22 cellular contexts compared by ENCODE assay signal in the genomic region with DNA sequence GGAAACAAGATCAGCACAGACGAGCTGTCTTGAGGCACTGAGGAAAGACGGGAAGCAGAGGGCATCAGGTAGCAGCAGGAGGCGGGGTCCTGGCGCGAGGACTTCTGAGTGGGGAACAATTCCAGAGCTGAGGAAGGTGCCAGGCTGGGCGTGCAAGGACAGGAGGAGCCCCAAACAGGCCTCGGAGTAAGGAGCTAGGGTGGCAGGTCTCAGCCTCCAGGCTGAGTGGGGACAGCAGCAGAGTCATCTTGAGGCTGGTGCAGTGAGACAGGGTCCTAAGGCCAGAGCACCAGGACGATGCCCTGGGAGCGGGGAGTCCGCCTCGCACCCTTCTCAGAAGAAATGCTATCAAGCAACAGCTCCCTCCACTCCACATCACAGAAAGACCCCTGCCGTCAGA.
"Had no signal": no experiment of that assay in that cellular context is flagged by ENCODE, and none has a peak within 500 bp of the region (broad histone marks: within the 10 kb centered on the region; RNA-seq: fewer than 3 reads in every experiment).

No MANE protein-coding gene starts in this region.

- H3K4me1 Mint-ChIP-seq: immature natural killer cell; mesothelial cell of epicardium; naive thymus-derived CD4-positive, alpha-beta T cell had no signal

- H3K27me3 ChIP-seq: pancreas, right atrium auricular region, right lobe of liver, tibial nerve, vagina had no signal

- H3K9me3 Mint-ChIP-seq: immature natural killer cell; natural killer cell treated with Interleukin-12 subunit alpha and Interleukin-12 subunit beta and Interleukin-15 and Interleukin-18, amount 100 ng/mL, for 72 hours had no signal

- H3K4me3 ChIP-seq: left ventricle myocardium inferior, lung, pancreas, right atrium auricular region, right lobe of liver, smooth muscle cell, tibial nerve, vagina had no signal

- H3K4me1 ChIP-seq: left ventricle myocardium inferior, pancreas, right atrium auricular region, right lobe of liver, tibial nerve, vagina had no signal

- H3K4me3 Mint-ChIP-seq: immature natural killer cell; mesothelial cell of epicardium; naive thymus-derived CD4-positive, alpha-beta T cell; natural killer cell treated with Interleukin-12 subunit alpha and Interleukin-12 subunit beta and Interleukin-15 and Interleukin-18, amount 100 ng/mL, for 72 hours; stimulated activated memory B cell treated with anti-CD40 and anti-IgM and Interleukin-4, amounts not matched to agents 10 μg/mL and 1 μg/mL and 100 μg/mL, for 72 hours; type B pancreatic cell had no signal

- H3K36me3 Mint-ChIP-seq: mesothelial cell of epicardium; naive thymus-derived CD4-positive, alpha-beta T cell; natural killer cell treated with Interleukin-12 subunit alpha and Interleukin-12 subunit beta and Interleukin-15 and Interleukin-18, amount 100 ng/mL, for 72 hours; stimulated activated memory B cell treated with anti-CD40 and anti-IgM and Interleukin-4, amounts not matched to agents 10 μg/mL and 1 μg/mL and 100 μg/mL, for 72 hours; type B pancreatic cell had no signal

- H3K36me3 ChIP-seq: pancreas, right atrium auricular region, tibial nerve, vagina had no signal

- H3K9me3 ChIP-seq: left ventricle myocardium inferior, pancreas, right atrium auricular region, right lobe of liver, tibial nerve, vagina had no signal

- H3K27ac Mint-ChIP-seq: immature natural killer cell; mesothelial cell of epicardium; naive thymus-derived CD4-positive, alpha-beta T cell; natural killer cell treated with Interleukin-12 subunit alpha and Interleukin-12 subunit beta and Interleukin-15 and Interleukin-18, amount 100 ng/mL, for 72 hours; stimulated activated memory B cell treated with anti-CD40 and anti-IgM and Interleukin-4, amounts not matched to agents 10 μg/mL and 1 μg/mL and 100 μg/mL, for 72 hours; type B pancreatic cell had no signal

- H3K27ac ChIP-seq: left ventricle myocardium inferior, pancreas, right atrium auricular region, right lobe of liver, tibial nerve, vagina had no signal

- DNase-seq: hypothalamus; immature natural killer cell; mesendoderm; naive thymus-derived CD4-positive, alpha-beta T cell; right lobe of liver; stimulated activated CD4-positive, alpha-beta T cell treated with anti-CD3 and anti-CD28 coated beads, Interleukin-1b, Interleukin-23, amount 100 ng/mL, for 48 hours; stimulated activated CD4-positive, alpha-beta T cell treated with anti-CD3 and anti-CD28 coated beads, Interleukin-2, amount 100 ng/mL, for 48 hours; stimulated activated CD4-positive, alpha-beta T cell treated with anti-CD3 and anti-CD28 coated beads, Interleukin-4, amount 100 ng/mL, for 4 hours; stimulated activated CD8-positive, alpha-beta memory T cell treated with anti-CD3 and anti-CD28 coated beads, Interleukin-4, amount 100 ng/mL, for 48 hours; stimulated activated naive CD4-positive, alpha-beta T cell treated with Interleukin-2 at 50 U/mL for 16 hours; substantia nigra had no signal

- ATAC-seq: naive thymus-derived CD4-positive, alpha-beta T cell; natural killer cell treated with Interleukin-12 subunit alpha and Interleukin-12 subunit beta and Interleukin-15 and Interleukin-18, amount 100 ng/mL, for 72 hours; pancreas; stimulated activated memory B cell treated with anti-CD40 and anti-IgM and Interleukin-4, amounts not matched to agents 10 μg/mL and 1 μg/mL and 100 μg/mL, for 72 hours had no signal
